In genomic region chr11:30322826-30323710, GRCh38 we compare ENCODE assay signal across 8 cellular contexts. TPM values are rescaled to one million over a fixed set of nuclear protein-coding genes. Genes with fewer than 3 reads are reported as not detected.
DNase-seq lines count a peak whose midpoint lies in the region; ATAC-seq and TF ChIP-seq lines count a peak whose summit lies in the region.

Gene ARL14EP (plus strand): TSS chr11:30323104. CDS start chr11:30330949, 7,845 bp downstream.

- peak within 1 kb of the TSS; percentile 94 for H3K4me3 Mint-ChIP-seq in natural killer cell treated with Interleukin-12 subunit alpha and Interleukin-12 subunit beta and Interleukin-15 and Interleukin-18, amount 100 ng/mL, for 72 hours

- peak; percentile 98 to 99 for ATAC-seq in natural killer cell treated with Interleukin-12 subunit alpha and Interleukin-12 subunit beta and Interleukin-15 and Interleukin-18, amount 100 ng/mL, for 72 hours
- peak; percentile 97 for ATAC-seq in stimulated activated naive CD8-positive, alpha-beta T cell treated with anti-CD3 and anti-CD28 coated beads, Interleukin-15, Interleukin-2, amounts not matched to agents 100 U/mL and 50 U/mL, for 24 hours

- DNase-seq in EH (ENCODE audit: low read depth) (peak; percentile 96), H4 (ENCODE audit: low spot score) (peak; percentile 97), LoVo (ENCODE audit: low spot score) (peak; percentile 92), fibroblast of peridontal ligament (ENCODE audit: extremely low read depth) (peak; percentile 94)
- peak; percentile 84 for DNase-seq in activated T-helper 9 cell treated with anti-CD3 and anti-CD28 coated beads, Interleukin-2, amount 50 U/mL, for 16 hours (ENCODE audit: low read depth)
- peak; percentile 95 for DNase-seq in natural killer cell treated with Interleukin-12 subunit alpha and Interleukin-12 subunit beta and Interleukin-15 and Interleukin-18, amount 100 ng/mL, for 72 hours (ENCODE audit: low spot score)
- peak; percentile 88 for DNase-seq in stimulated activated naive CD8-positive, alpha-beta T cell treated with anti-CD3 and anti-CD28 coated beads, Interleukin-15, Interleukin-2, amounts not matched to agents 100 U/mL and 50 U/mL, for 24 hours

- peaks cover 29 to 31% of the 10 kb centered on the region in 2 donors for H3K4me1 Mint-ChIP-seq in natural killer cell treated with Interleukin-12 subunit alpha and Interleukin-12 subunit beta and Interleukin-15 and Interleukin-18, amount 100 ng/mL, for 72 hours (ENCODE audit: low read depth in 2 of 2)

- H3K27me3 Mint-ChIP-seq in natural killer cell treated with Interleukin-12 subunit alpha and Interleukin-12 subunit beta and Interleukin-15 and Interleukin-18, amount 100 ng/mL, for 72 hours, result peaks cover 0 to 18% of the 10 kb centered on the region in 2 donors

- H3K36me3 Mint-ChIP-seq in natural killer cell treated with Interleukin-12 subunit alpha and Interleukin-12 subunit beta and Interleukin-15 and Interleukin-18, amount 100 ng/mL, for 72 hours, result no peaks in the 10 kb centered on the region

- TF ChIP-seq POLR2A in Raji (IDR thresholded peaks at IDR 0.05; ENCODE audit: insufficient read depth, low read depth, low read length), result peak; percentile 90

- no peaks in the 10 kb centered on the region for H3K9me3 Mint-ChIP-seq in natural killer cell treated with Interleukin-12 subunit alpha and Interleukin-12 subunit beta and Interleukin-15 and Interleukin-18, amount 100 ng/mL, for 72 hours

- peak within 1 kb of the TSS; percentile 97 to 98 for H3K27ac Mint-ChIP-seq in natural killer cell treated with Interleukin-12 subunit alpha and Interleukin-12 subunit beta and Interleukin-15 and Interleukin-18, amount 100 ng/mL, for 72 hours

RNA-seq across cellular contexts. Expression of gene ARL14EP, which starts in this region (rescaled TPM):
- total RNA-seq in H4 (2014; rRNA removed; shearing (Covaris generic)), result 23.2 and 27.4 TPM in 2 replicates
- 10 to 100 TPM; 25.0 to 27.2 TPM for total RNA-seq in natural killer cell treated with Interleukin-12 subunit alpha and Interleukin-12 subunit beta and Interleukin-15 and Interleukin-18, amount 100 ng/mL, for 72 hours

Comparison
In these comparisons a context has a peak if more than half of its experiments do, and no peak if none do; other contexts are left out.
1. Peak in every context shown above with its lines: DNase-seq and ATAC-seq.